Comparison of ENCODE assay signal across 29 cellular contexts in the genomic region with DNA sequence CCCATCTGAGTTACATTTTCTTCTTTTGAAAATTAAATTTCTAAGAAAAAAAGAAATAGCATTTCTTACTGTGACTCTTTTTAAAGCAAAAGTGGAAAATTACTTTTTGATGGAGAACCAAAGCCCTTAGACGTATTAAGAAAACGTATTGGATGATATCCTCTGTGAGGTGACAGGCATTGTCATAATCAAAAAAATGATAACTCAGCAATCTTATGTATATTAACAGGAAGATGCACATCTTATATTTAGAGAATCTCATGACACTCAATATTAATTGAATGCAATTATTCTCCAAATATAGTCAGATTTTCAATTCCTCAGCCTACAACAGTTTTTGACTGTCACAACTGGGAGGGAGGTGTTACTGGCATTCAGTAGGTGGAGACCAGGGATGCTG. TPM values are rescaled to one million over a fixed set of nuclear protein-coding genes. Genes with fewer than 3 reads are reported as not detected.
DNase-seq lines count a peak whose midpoint lies in the region; ATAC-seq, FAIRE-seq and TF ChIP-seq lines count a peak whose summit lies in the region.
"Had no signal": no experiment of that assay in that cellular context is flagged by ENCODE, and none has a peak within 500 bp of the region (broad histone marks: within the 10 kb centered on the region; RNA-seq: fewer than 3 reads in every experiment).

No MANE protein-coding gene starts in this region.

- H3K36me3 ChIP-seq in SK-N-SH (replicated peaks in 1 of 2; ENCODE audit: control insufficient read depth in 1 of 2, insufficient read depth in 2 of 2, low read length in 1 of 2), result no peaks in the 10 kb centered on the region
- no peaks in the 10 kb centered on the region for H3K36me3 ChIP-seq in HepG2 (replicated peaks in 1 of 2; ENCODE audit: control insufficient read depth in 1 of 2, insufficient read depth in 2 of 2, low read length in 2 of 2)
- H3K36me3 ChIP-seq in right lobe of liver, result no peaks in the 10 kb centered on the region
- H3K36me3 ChIP-seq in K562 (ENCODE audit: control insufficient read depth, insufficient read depth, low read length), result no peaks in the 10 kb centered on the region
- H3K36me3 ChIP-seq: BE2C, BLaER1 had no signal

- H3K4me2 ChIP-seq in SK-N-SH (no peak overlapping the region), HepG2 (ENCODE audit: low read depth, low read length) (no peak overlapping the region), K562 (ENCODE audit: insufficient read depth, low read length) (no peak overlapping the region)
- H3K4me2 ChIP-seq: BLaER1 had no signal

- in situ Hi-C loops in HepG2 (cut with HindIII; ENCODE audit: extremely low pct_ligation_motif_present, low pct_unique_long_range_greater_than_20kb), result no loop called here
- in situ Hi-C loops in K562 (cut with MboI), result no loop called here

- ATAC-seq in SK-N-SH treated with all-trans-retinoic acid at 6 μM for 48 hours (no peak), HepG2 (no peak), right lobe of liver (no peak), K562 (no peak), GM18505 (IDR thresholded peaks at IDR 0.05; ENCODE audit: unreplicated experiment) (no peak)
- ATAC-seq: GM12878 had no signal

- no peak overlapping the region for H3K9ac ChIP-seq in SK-N-SH
- no peak overlapping the region for H3K9ac ChIP-seq in HepG2 (ENCODE audit: insufficient read depth, low read depth, low read length)
- no peak overlapping the region for H3K9ac ChIP-seq in K562 (ENCODE audit: insufficient read depth in 1 of 2, low read depth in 2 of 2, low read length in 2 of 2)
- H3K9ac ChIP-seq: BLaER1 had no signal

- TF ChIP-seq CTCF in SK-N-SH (IDR thresholded peaks at IDR 0.05) (no peak), HepG2 (CRISPR knock-in tag; IDR thresholded peaks at IDR 0.05) (no peak), right lobe of liver (IDR thresholded peaks at IDR 0.05) (no peak), K562 (IDR thresholded peaks at IDR 0.05 in 2 of 3, conservative IDR thresholded peaks at IDR 0.05 in 1 of 3; ENCODE audit: insufficient read depth in 2 of 3, low read depth in 1 of 3, low read length in 3 of 3) (no peak)

- H4K20me1 ChIP-seq in SK-N-SH (ENCODE audit: insufficient read depth), result no peaks in the 10 kb centered on the region
- H4K20me1 ChIP-seq in HepG2 (ENCODE audit: insufficient read depth, low read length), result no peaks in the 10 kb centered on the region
- no peaks in the 10 kb centered on the region for H4K20me1 ChIP-seq in K562 (replicated peaks; ENCODE audit: control insufficient read depth, insufficient read depth, low read length)
- H4K20me1 ChIP-seq: BLaER1 had no signal

- H3K9me3 ChIP-seq in SK-N-SH (no peaks in the 10 kb centered on the region), HepG2 (ENCODE audit: low read length) (no peaks in the 10 kb centered on the region), right lobe of liver (no peaks in the 10 kb centered on the region), K562 (replicated peaks; ENCODE audit: control insufficient read depth, insufficient read depth, low read depth, low read length) (no peaks in the 10 kb centered on the region)
- H3K9me3 ChIP-seq: BE2C, BLaER1 had no signal

- CTCF ChIA-PET in SK-N-SH (lab: Yijun Ruan, JAX), result no interaction called here
- CTCF ChIA-PET in HepG2 (lab: Yijun Ruan, JAX; ENCODE audit: low intra/inter-chr PET ratio, low total read pairs), result no interaction called here
- CTCF ChIA-PET in K562 (lab: Yijun Ruan, JAX; ENCODE audit: low intra/inter-chr PET ratio), result no interaction called here

- POLR2A ChIA-PET in SK-N-SH (lab: Yijun Ruan, JAX), result no interaction called here
- POLR2A ChIA-PET in HepG2 (lab: Yijun Ruan, JAX), result no interaction called here
- POLR2A ChIA-PET in K562 (lab: Yijun Ruan, JAX), result no interaction called here

- H3K4me3 ChIP-seq in SK-N-SH (ENCODE audit: low read depth in 2 of 2, low read length in 1 of 2), result no peak overlapping the region
- H3K4me3 ChIP-seq in HepG2 (replicated peaks in 1 of 3; ENCODE audit: insufficient read depth in 1 of 3, low read depth in 2 of 3, low read length in 3 of 3), result no peak overlapping the region
- H3K4me3 ChIP-seq in right lobe of liver, result no peak overlapping the region
- H3K4me3 ChIP-seq in K562, result no peak overlapping the region
- H3K4me3 ChIP-seq: BLaER1, GM12878 had no signal

- H3K27me3 ChIP-seq in SK-N-SH (ENCODE audit: insufficient read depth) (no peaks in the 10 kb centered on the region), HepG2 (ENCODE audit: control insufficient read depth in 1 of 2, insufficient read depth in 2 of 2, low read length in 2 of 2) (no peaks in the 10 kb centered on the region), right lobe of liver (no peaks in the 10 kb centered on the region), K562 (ENCODE audit: control insufficient read depth in 2 of 2, insufficient read depth in 2 of 2, low read length in 2 of 2) (no peaks in the 10 kb centered on the region)
- H3K27me3 ChIP-seq: BE2C, BLaER1 had no signal

- intact Hi-C loops in HepG2 (cut with micrococcal nuclease; ENCODE audit: unreplicated experiment), result no loop called here
- intact Hi-C loops in right lobe of liver (cut with DNase I), result no loop called here
- intact Hi-C loops in K562 (cut with micrococcal nuclease), result no loop called here

- H3F3A ChIP-seq in SK-N-SH (replicated peaks; ENCODE audit: insufficient read depth), result no peaks in the 10 kb centered on the region

- TF ChIP-seq RAD21 in SK-N-SH (IDR thresholded peaks at IDR 0.05; ENCODE audit: low read length) (no peak), HepG2 (CRISPR knock-in tag; IDR thresholded peaks at IDR 0.05) (no peak), K562 (CRISPR knock-in tag; conservative IDR thresholded peaks at IDR 0.05 in 1 of 2, IDR thresholded peaks at IDR 0.05 in 1 of 2) (no peak)

- H3K4me1 ChIP-seq in SK-N-SH (ENCODE audit: control insufficient read depth in 1 of 2, insufficient read depth in 2 of 2, low read depth in 1 of 2, low read length in 1 of 2) (no peaks in the 10 kb centered on the region), HepG2 (ENCODE audit: insufficient read depth, low read length) (no peaks in the 10 kb centered on the region), right lobe of liver (no peaks in the 10 kb centered on the region), K562 (replicated peaks in 1 of 2; ENCODE audit: control insufficient read depth in 2 of 2, insufficient read depth in 2 of 2, low read length in 2 of 2) (no peaks in the 10 kb centered on the region)
- H3K4me1 ChIP-seq: BE2C, BLaER1 had no signal

- no peaks in the 10 kb centered on the region for H3K9me1 ChIP-seq in K562 (ENCODE audit: control insufficient read depth, insufficient read depth, low read length)

- FAIRE-seq in HepG2 (lab: Jason Lieb, UNC) (no peak), K562 (lab: Jason Lieb, UNC) (no peak)
- FAIRE-seq: GM12878, GM12892, GM19239 had no signal

- H2AFZ ChIP-seq in SK-N-SH (ENCODE audit: low read depth), result 0 out of 2 replicates have a peak overlapping the region, but pooled peaks have one; percentile 5
- H2AFZ ChIP-seq in HepG2 (ENCODE audit: low read length), result no peak overlapping the region
- no peak overlapping the region for H2AFZ ChIP-seq in K562 (ENCODE audit: low read depth, low read length)

- H3K9me2 ChIP-seq in SK-N-SH, result no peaks in the 10 kb centered on the region

- no TSS peak for BruUV-seq in HepG2 (replicated peaks; lab: Mats Ljungman, UMichigan)
- no TSS peak for BruUV-seq in K562 (replicated peaks; lab: Mats Ljungman, UMichigan)

- DNase-seq in SK-N-SH (no peak), HepG2 (ENCODE audit: low spot score) (no peak), right lobe of liver (no peak), K562 (ENCODE audit: extremely low read depth in 1 of 4, low spot score in 3 of 4) (no peak)
- DNase-seq: ACHN; BE2C; C1 segment of cervical spinal cord; CD4-positive, alpha-beta memory T cell; CD4-positive, CD25-positive, alpha-beta regulatory T cell; CD8-positive, alpha-beta memory T cell; COR-L47; DMS 273 treated with DMSO at 0.1 percent for 48 hours; DMS153; DMS53; DMS79; DND-41; EL; GDM1 had no signal

- 9% methylated on average over 2 of the region's 2 CpGs for WGBS in SK-N-SH (ENCODE audit: low lambda C conversion rate)
- WGBS in HepG2 (ENCODE audit: low lambda C conversion rate), result 6% methylated on average over 2 of the region's 2 CpGs
- WGBS in right lobe of liver (ENCODE audit: insufficient coverage, low coverage, low lambda C conversion rate, missing lambda C conversion rate), result 51% methylated on average over 2 of the region's 2 CpGs
- 0% methylated on average over 2 of the region's 2 CpGs for WGBS in K562 (ENCODE audit: insufficient coverage, low coverage, missing lambda C conversion rate)

- no peak overlapping the region for H3K27ac ChIP-seq in SK-N-SH (ENCODE audit: low read depth in 2 of 2, low read length in 1 of 2)
- H3K27ac ChIP-seq in HepG2 (ENCODE audit: extremely low read length, insufficient read depth, low read length), result no peak overlapping the region
- H3K27ac ChIP-seq in right lobe of liver, result no peak overlapping the region
- no peak overlapping the region for H3K27ac ChIP-seq in K562 (ENCODE audit: extremely low read depth, low read depth, low read length)
- H3K27ac ChIP-seq: 22Rv1, BLaER1 had no signal

- TF ChIP-seq POLR2A in HepG2 (IDR thresholded peaks at IDR 0.05; ENCODE audit: insufficient read depth in 1 of 2, low read depth in 2 of 2, low read length in 2 of 2) (no peak), right lobe of liver (IDR thresholded peaks at IDR 0.05) (no peak), K562 (conservative IDR thresholded peaks at IDR 0.05) (no peak), GM18505 (IDR thresholded peaks at IDR 0.05; ENCODE audit: borderline replicate concordance, extremely low read depth, insufficient read depth, insufficient read length) (no peak)

- TF ChIP-seq EP300 in SK-N-SH (IDR thresholded peaks at IDR 0.05; ENCODE audit: borderline replicate concordance in 1 of 2, low read depth in 1 of 2, low read length in 1 of 2) (no peak), HepG2 (IDR thresholded peaks at IDR 0.05; ENCODE audit: low read depth in 2 of 2, low read length in 2 of 2) (no peak), HepG2 (CRISPR knock-in tag; IDR thresholded peaks at IDR 0.05; ENCODE audit: borderline replicate concordance) (no peak), K562 (IDR thresholded peaks at IDR 0.05; ENCODE audit: low read length) (no peak)

- H3K79me2 ChIP-seq in SK-N-SH (ENCODE audit: insufficient read depth), result no peaks in the 10 kb centered on the region
- H3K79me2 ChIP-seq in HepG2 (ENCODE audit: insufficient read depth, low read length), result no peaks in the 10 kb centered on the region
- no peaks in the 10 kb centered on the region for H3K79me2 ChIP-seq in K562 (ENCODE audit: control insufficient read depth, insufficient read depth, low read length)

RNA-seq across cellular contexts. Expression of a gene that starts 25.1 kb away (rescaled TPM):
- polyA plus RNA-seq in SK-N-SH (2012; rRNA removed) (not detected in 2 replicates), HepG2 (2011; rRNA removed) (not detected in 2 replicates), K562 (2011; rRNA removed) (not detected in 2 replicates), K562 (2014; fragmentation: Illumina TruSeq; extraction: Trizol) (not detected in 2 replicates), K562 (2014; fragmentation: Nextera tagmentation; extraction: Ambion mirVana) (not detected), K562 (2014; rRNA removed) (not detected in 2 replicates)
- polyA plus RNA-seq in SK-N-SH (2012; cell fraction: cytosol; rRNA removed), result not detected in 2 replicates
- polyA plus RNA-seq in SK-N-SH (2012; cell fraction: nucleus; rRNA removed), result not detected in 2 replicates
- total RNA-seq in HepG2 (2016; rRNA removed; fragmentation: Illumina TruSeq; extraction: Trizol) (not detected in 2 replicates), right lobe of liver (under 1 TPM in 2 of 6 experiments, not detected in 4; 0.11 to 0.12 TPM), K562 (2014; rRNA removed) (not detected in 2 replicates), K562 (2014; rRNA removed; fragmentation: Illumina TruSeq; extraction: Trizol) (not detected in 2 replicates), K562 (2015; rRNA removed; fragmentation: Illumina TruSeq; extraction: Trizol) (not detected in 2 replicates), K562 (2021) (not detected in 2 replicates)
- total RNA-seq in HepG2 (2016; cell fraction: cytosol; rRNA removed; fragmentation: Illumina TruSeq; extraction: Trizol; ENCODE audit: low read depth), result not detected in 2 replicates
- total RNA-seq in HepG2 (2016; cell fraction: insoluble cytoplasmic fraction; rRNA removed; fragmentation: Illumina TruSeq; extraction: Trizol), result not detected in 2 replicates
- total RNA-seq in HepG2 (2016; cell fraction: membrane; rRNA removed; fragmentation: Illumina TruSeq; extraction: Trizol), result not detected in 2 replicates
- total RNA-seq in HepG2 (2016; cell fraction: nucleus; rRNA removed; fragmentation: Illumina TruSeq; extraction: Trizol), result not detected in 2 replicates
- polyA plus RNA-seq in HepG2 (2011; cell fraction: cytosol; rRNA removed), result not detected in 2 replicates
- polyA plus RNA-seq in HepG2 (2011; cell fraction: nucleus; rRNA removed), result not detected in 2 replicates
- not detected in 2 replicates for polyA plus RNA-seq in HepG2 (2012)
- not detected in 2 replicates for polyA plus RNA-seq in HepG2 (2016; cell fraction: cytosol; fragmentation: Illumina TruSeq; extraction: Trizol; ENCODE audit: low read depth)
- polyA plus RNA-seq in HepG2 (2016; cell fraction: insoluble cytoplasmic fraction; fragmentation: Illumina TruSeq; extraction: Trizol; ENCODE audit: low read depth), result not detected in 2 replicates
- polyA plus RNA-seq in HepG2 (2016; cell fraction: membrane; fragmentation: Illumina TruSeq; extraction: Trizol; ENCODE audit: low read depth), result not detected in 2 replicates
- not detected in 2 replicates for polyA plus RNA-seq in HepG2 (2016; cell fraction: nucleus; fragmentation: Illumina TruSeq; extraction: Trizol; ENCODE audit: insufficient read depth, low read depth)
- not detected in 2 replicates for polyA minus RNA-seq in HepG2 (2011; rRNA and poly(A)+ RNA removed; ENCODE audit: low replicate concordance)
- not detected in 2 replicates for polyA minus RNA-seq in HepG2 (2011; cell fraction: cytosol; rRNA and poly(A)+ RNA removed)
- polyA minus RNA-seq in HepG2 (2011; cell fraction: nucleus; rRNA and poly(A)+ RNA removed), result not detected in 2 replicates
- not detected in 2 replicates for total RNA-seq in K562 (2011; cell fraction: chromatin; rRNA removed; ENCODE audit: low replicate concordance)
- not detected in 2 replicates for total RNA-seq in K562 (2011; cell fraction: nucleolus; rRNA removed)
- not detected in 2 replicates for total RNA-seq in K562 (2011; cell fraction: nucleoplasm; rRNA removed)
- not detected in 2 replicates for polyA plus RNA-seq in K562 (2011; cell fraction: cytosol; rRNA removed)
- polyA plus RNA-seq in K562 (2011; cell fraction: nucleus; rRNA removed), result not detected in 2 replicates
- polyA plus RNA-seq in K562 (2012), result not detected in 2 replicates
- polyA minus RNA-seq in K562 (2011; rRNA and poly(A)+ RNA removed), result not detected in 2 replicates
- polyA minus RNA-seq in K562 (2011; cell fraction: cytosol; rRNA and poly(A)+ RNA removed), result not detected in 2 replicates
- polyA minus RNA-seq in K562 (2011; cell fraction: nucleus; rRNA and poly(A)+ RNA removed), result not detected in 2 replicates
- total RNA-seq: A673; CD4-positive, alpha-beta memory T cell; CD4-positive, CD25-positive, alpha-beta regulatory T cell; CD8-positive, alpha-beta memory T cell; Daoy; G401; GM12878 had no signal
- polyA plus RNA-seq: CD14-positive monocyte; CD4-positive, alpha-beta memory T cell; CD4-positive, CD25-positive, alpha-beta regulatory T cell; CD8-positive, alpha-beta memory T cell; GM12878 had no signal
